1 cellular context compared by ENCODE assay signal in genomic region chr19:11199517-11199916, GRCh38.
TF ChIP-seq lines count a peak whose summit lies in the region.

No MANE protein-coding gene starts in this region.

TF ChIP-seq in HEK293, 187 proteins besides CTCF, POLR2A, EP300 and RAD21 (continued from another document):
- TF ChIP-seq ZSCAN5A (tag by site-specific recombination; IDR thresholded peaks at IDR 0.05) (no peak), ZEB2 (tag by site-specific recombination; IDR thresholded peaks at IDR 0.05) (no peak), KLF8 (tag by site-specific recombination; IDR thresholded peaks at IDR 0.05) (0 out of 2 replicates have a peak, but pooled peaks have one; percentile 49), ZNF521 (tag by site-specific recombination; IDR thresholded peaks at IDR 0.05) (no peak), ZNF24 (tag by site-specific recombination; IDR thresholded peaks at IDR 0.05) (no peak), ZBTB6 (tag by site-specific recombination; IDR thresholded peaks at IDR 0.05) (no peak), ZNF621 (tag by site-specific recombination; IDR thresholded peaks at IDR 0.05) (no peak), ZNF747 (tag by site-specific recombination; IDR thresholded peaks at IDR 0.05) (no peak), ZNF548 (tag by site-specific recombination; IDR thresholded peaks at IDR 0.05) (no peak), ZNF513 (tag by site-specific recombination; IDR thresholded peaks at IDR 0.05) (peak; percentile 70; the same call in 1 of the 2 replicates), PRDM2 (tag by site-specific recombination; IDR thresholded peaks at IDR 0.05; ENCODE audit: borderline replicate concordance) (no peak), ZFP37 (tag by site-specific recombination; IDR thresholded peaks at IDR 0.05) (no peak), PRDM6 (tag by site-specific recombination; IDR thresholded peaks at IDR 0.05) (no peak), SCRT2 (tag by site-specific recombination; IDR thresholded peaks at IDR 0.05) (no peak), GFI1B (tag by site-specific recombination; IDR thresholded peaks at IDR 0.05) (no peak), ZNF670 (tag by site-specific recombination; IDR thresholded peaks at IDR 0.05; ENCODE audit: low read depth) (no peak), ZNF514 (tag by site-specific recombination; IDR thresholded peaks at IDR 0.05) (no peak), ZNF623 (tag by site-specific recombination; IDR thresholded peaks at IDR 0.05) (no peak), ZNF175 (tag by site-specific recombination; IDR thresholded peaks at IDR 0.05) (no peak)
TF ChIP-seq in HEK293: peak in this region for 4.
